ENCODE assay signal across 9 cellular contexts in genomic region chr7:23055582-23056178, GRCh38. TPM values are rescaled to one million over a fixed set of nuclear protein-coding genes. Genes with fewer than 3 reads are reported as not detected.
DNase-seq lines count a peak whose midpoint lies in the region; ATAC-seq and TF ChIP-seq lines count a peak whose summit lies in the region.
"Had no signal": no experiment of that assay in that cellular context is flagged by ENCODE, and none has a peak within 500 bp of the region (broad histone marks: within the 10 kb centered on the region; RNA-seq: fewer than 3 reads in every experiment).

No MANE protein-coding gene starts in this region.

- in situ Hi-C loops in Panc1 (cut with HindIII; ENCODE audit: low pct_unique_long_range_greater_than_20kb, low sequenced_read_pairs), result no loop called here

- peak; percentile 94 for TF ChIP-seq RAD21 in Ishikawa (IDR thresholded peaks at IDR 0.05; ENCODE audit: low read depth)

- no peaks in the 10 kb centered on the region for H3K9me3 ChIP-seq in CD4-positive, alpha-beta memory T cell (ENCODE audit: control insufficient read depth in 1 of 2, low read length in 2 of 2)
- H3K9me3 ChIP-seq in Panc1 (ENCODE audit: control insufficient read depth, insufficient read depth, low read depth, low read length), result no peaks in the 10 kb centered on the region

- peaks cover 0 to 2% (median 0%) of the 10 kb centered on the region in 4 donors for H3K4me1 Mint-ChIP-seq in CD4-positive, alpha-beta memory T cell

- no peaks in the 10 kb centered on the region for H3K27me3 ChIP-seq in CD4-positive, alpha-beta memory T cell (ENCODE audit: insufficient read depth, low read length)
- no peaks in the 10 kb centered on the region for H3K27me3 ChIP-seq in Panc1 (ENCODE audit: control insufficient read depth, insufficient read depth, low read length)

- peak; percentile 61 to 68 (median 66) for DNase-seq in CD4-positive, alpha-beta memory T cell
- peak; percentile 61 for DNase-seq in Panc1 (ENCODE audit: low read depth, low spot score)
- peak; percentile 9 for DNase-seq in activated T-helper 9 cell treated with anti-CD3 and anti-CD28 coated beads, Interleukin-2, amount 50 U/mL, for 16 hours (ENCODE audit: low read depth)
- DNase-seq in germinal center (ENCODE audit: low spot score), result peak; percentile 63
- DNase-seq in pons (ENCODE audit: low spot score), result peak; percentile 78

- intact Hi-C loops in CD4-positive, alpha-beta memory T cell (cut with micrococcal nuclease), result loop anchor here (1.0 to 2.0 kb wide), 7 partner anchors 41 to 945 kb away; partner anchors contain the start of genes HYCC1 and TOMM7
- intact Hi-C loops in Panc1 (cut with micrococcal nuclease; ENCODE audit: unreplicated experiment), result loop anchor here (1.0 to 5.0 kb wide), 4 partner anchors 118 to 495 kb away; no protein-coding TSS in a partner anchor

- ATAC-seq in GM19397 (IDR thresholded peaks at IDR 0.05; ENCODE audit: unreplicated experiment) (peak; percentile 63), Panc1 (peak; percentile 92), HG03025 (IDR thresholded peaks at IDR 0.05; ENCODE audit: low FRiP score, unreplicated experiment) (no peak)

- peaks cover 1 to 2% of the 10 kb centered on the region in 2 donors for H3K27me3 Mint-ChIP-seq in CD4-positive, alpha-beta memory T cell

- no peak for TF ChIP-seq EP300 in Ishikawa (IDR thresholded peaks at IDR 0.05; ENCODE audit: borderline replicate concordance)

- TF ChIP-seq CTCF in Panc1 (IDR thresholded peaks at IDR 0.05), result peak; percentile 93; the same call in 1 of the 2 replicates

- POLR2A ChIA-PET in CD4-positive, alpha-beta memory T cell (lab: Charles Lee; ENCODE audit: partially characterized antibody), result interaction anchor here (0.6 to 1.5 kb wide), 2 partner anchors 43 to 232 kb away, joined by 3 to 4 read pairs; partner anchors contain the start of gene TOMM7
- POLR2A ChIA-PET in Panc1 (lab: Charles Lee), result interaction anchor here (0.6 kb wide), 1 partner anchor 161 kb away, joined by 4 read pairs; no protein-coding TSS in a partner anchor

- no peaks in the 10 kb centered on the region for H3K4me1 ChIP-seq in CD4-positive, alpha-beta memory T cell (ENCODE audit: insufficient read depth, low read length)
- H3K4me1 ChIP-seq in Panc1 (ENCODE audit: control insufficient read depth, insufficient read depth, low read length), result no peaks in the 10 kb centered on the region

- no peak overlapping the region for H3K4me3 ChIP-seq in CD4-positive, alpha-beta memory T cell (ENCODE audit: low read length in 2 of 2)
- H3K4me3 ChIP-seq in Panc1 (ENCODE audit: low read depth in 2 of 2, low read length in 2 of 2), result no peak overlapping the region

- H3K27ac ChIP-seq in CD4-positive, alpha-beta memory T cell (ENCODE audit: low read depth, low read length), result no peak overlapping the region
- no peak overlapping the region for H3K27ac ChIP-seq in Panc1 (ENCODE audit: low read length)

- BruUV-seq in Panc1 (replicated peaks; lab: Mats Ljungman, UMichigan), result no TSS peak

- H3K36me3 ChIP-seq in CD4-positive, alpha-beta memory T cell (ENCODE audit: insufficient read depth, low read length), result no peaks in the 10 kb centered on the region
- H3K36me3 ChIP-seq in Panc1 (ENCODE audit: control insufficient read depth, insufficient read depth, low read length), result no peaks in the 10 kb centered on the region

- H3K36me3 Mint-ChIP-seq in CD4-positive, alpha-beta memory T cell, result no peaks in the 10 kb centered on the region

- no peak overlapping the region for H3K27ac Mint-ChIP-seq in CD4-positive, alpha-beta memory T cell
- H3K27ac Mint-ChIP-seq: T-helper 1 cell treated with Interleukin-12 subunit alpha and Interleukin-12 subunit beta and Interleukin-4 antibody, amounts not matched to agents 30 μg/mL and 1 μg/mL, for 36 hours had no signal

- CTCF ChIA-PET in CD4-positive, alpha-beta memory T cell (lab: Charles Lee; ENCODE audit: partially characterized antibody), result interaction anchor here (0.6 to 4.8 kb wide), 61 partner anchors 10 to 946 kb away, joined by 3 to 111 read pairs (median 4); partner anchors contain the start of genes HYCC1 and IL6
- CTCF ChIA-PET in Panc1 (lab: Charles Lee), result interaction anchor here (0.6 to 1.9 kb wide), 5 partner anchors 119 to 494 kb away, joined by 3 to 14 read pairs (median 3); no protein-coding TSS in a partner anchor

- H3K4me3 Mint-ChIP-seq in CD4-positive, alpha-beta memory T cell, result no peak overlapping the region
- H3K4me3 Mint-ChIP-seq: T-helper 1 cell treated with Interleukin-12 subunit alpha and Interleukin-12 subunit beta and Interleukin-4 antibody, amounts not matched to agents 30 μg/mL and 1 μg/mL, for 36 hours had no signal

- no peaks in the 10 kb centered on the region for H3K9me3 Mint-ChIP-seq in CD4-positive, alpha-beta memory T cell
- H3K9me3 Mint-ChIP-seq: T-helper 1 cell treated with Interleukin-12 subunit alpha and Interleukin-12 subunit beta and Interleukin-4 antibody, amounts not matched to agents 30 μg/mL and 1 μg/mL, for 36 hours had no signal

TF ChIP-seq in Ishikawa, 13 proteins besides CTCF, POLR2A, EP300 and RAD21:
- TF ChIP-seq TEAD4 (IDR thresholded peaks at IDR 0.05), result no peak
- TF ChIP-seq ZBTB7A (IDR thresholded peaks at IDR 0.05; ENCODE audit: low read depth), result no peak
- TF ChIP-seq REST (IDR thresholded peaks at IDR 0.05; ENCODE audit: low read depth), result no peak
- TF ChIP-seq YY1 (IDR thresholded peaks at IDR 0.05; ENCODE audit: low read depth), result no peak
- no peak for TF ChIP-seq EGR1 (IDR thresholded peaks at IDR 0.05)
- TF ChIP-seq CREB1 (IDR thresholded peaks at IDR 0.05; ENCODE audit: low read depth), result no peak
- TF ChIP-seq TCF12 (IDR thresholded peaks at IDR 0.05; ENCODE audit: low read depth), result no peak
- no peak for TF ChIP-seq TAF1 (IDR thresholded peaks at IDR 0.05; ENCODE audit: low read depth)
- no peak for TF ChIP-seq FOXM1 (IDR thresholded peaks at IDR 0.05; ENCODE audit: borderline replicate concordance, low read depth)
- no peak for TF ChIP-seq USF1 (IDR thresholded peaks at IDR 0.05)
- TF ChIP-seq MAX (IDR thresholded peaks at IDR 0.05), result no peak
- no peak for TF ChIP-seq NFIC (IDR thresholded peaks at IDR 0.05)
- TF ChIP-seq CEBPB (IDR thresholded peaks at IDR 0.05), result no peak

RNA-seq across cellular contexts. Expression of gene HYCC1, which starts 41.8 kb away (rescaled TPM):
- 10 to 100 TPM; 16.2 to 19.6 TPM for total RNA-seq in CD4-positive, alpha-beta memory T cell
- polyA plus RNA-seq in CD4-positive, alpha-beta memory T cell, result 10 to 100 TPM; 11.1 to 18.9 TPM
- 52.3 TPM for total RNA-seq in Panc1 (2021; ENCODE audit: unreplicated experiment)
- 17.2 TPM for polyA plus RNA-seq in Panc1 (2012; ENCODE audit: insufficient read length)

RNA-seq across cellular contexts. Expression of gene KLHL7, which starts 49.9 kb away (rescaled TPM):
- 10 to 100 TPM; 22.5 to 25.6 TPM for total RNA-seq in CD4-positive, alpha-beta memory T cell
- 10 to 100 TPM; 27.9 to 30.5 TPM for polyA plus RNA-seq in CD4-positive, alpha-beta memory T cell
- total RNA-seq in Panc1 (2021; ENCODE audit: unreplicated experiment), result 33.8 TPM
- polyA plus RNA-seq in Panc1 (2012; ENCODE audit: insufficient read length), result 19.3 TPM

Comparison
In these comparisons a context has a peak if more than half of its experiments do, and no peak if none do; other contexts are left out.
1. DNase-seq: peak in every context shown above with its lines; median percentile 78 in pons; 66 in CD4-positive, alpha-beta memory T cell; 63 in germinal center; 61 in Panc1; 9 in activated T-helper 9 cell treated with anti-CD3 and anti-CD28 coated beads, Interleukin-2, amount 50 U/mL, for 16 hours.